1 cellular context compared by ENCODE assay signal in genomic region chr9:4465910-4466309, GRCh38.
TF ChIP-seq lines count a peak whose summit lies in the region.

No MANE protein-coding gene starts in this region.

TF ChIP-seq in GM12878, 131 proteins besides CTCF, POLR2A, EP300 and RAD21 (continued from another document):
- TF ChIP-seq TAF1 (IDR thresholded peaks at IDR 0.05; ENCODE audit: borderline replicate concordance, low read depth, low read length): no peak
- TF ChIP-seq MEF2B (IDR thresholded peaks at IDR 0.05; ENCODE audit: partially characterized antibody, poor library complexity, severe bottlenecking): no peak
- no peak for TF ChIP-seq MXI1 (IDR thresholded peaks at IDR 0.05; ENCODE audit: low read depth, low read length)
- TF ChIP-seq NFXL1 (IDR thresholded peaks at IDR 0.05; ENCODE audit: borderline replicate concordance): no peak
- peak; percentile 67 for TF ChIP-seq JUNB (IDR thresholded peaks at IDR 0.05)
- 0 out of 2 replicates have a peak, but pooled peaks have one; percentile 16 for TF ChIP-seq TCF7 (IDR thresholded peaks at IDR 0.05; ENCODE audit: borderline replicate concordance)
- TF ChIP-seq BCL3 (IDR thresholded peaks at IDR 0.05; ENCODE audit: borderline replicate concordance, insufficient read depth, low read depth, low read length, poor library complexity, severe bottlenecking): no peak
- no peak for TF ChIP-seq ESRRA (IDR thresholded peaks at IDR 0.05; ENCODE audit: low read length)
